ENCODE assay signal across 8 cellular contexts in genomic region chr3:99808163-99808794, GRCh38. TPM values are rescaled to one million over a fixed set of nuclear protein-coding genes. Genes with fewer than 3 reads are reported as not detected.
DNase-seq lines count a peak whose midpoint lies in the region; ATAC-seq and TF ChIP-seq lines count a peak whose summit lies in the region.

No MANE protein-coding gene starts in this region.

- no peak overlapping the region for H3K27ac Mint-ChIP-seq in activated CD4-positive, alpha-beta T cell treated with anti-CD3 and anti-CD28 coated beads, Interleukin-2, amount 10 ng/mL, durations not matched to agents 24 days and 14 days
- H3K27ac Mint-ChIP-seq in osteocyte (ENCODE audit: unreplicated experiment), result peak overlapping the region; percentile 49

- peak; percentile 86 for TF ChIP-seq CTCF in foreskin fibroblast (IDR thresholded peaks at IDR 0.05; ENCODE audit: low read depth, low read length)
- peak; percentile 85 for TF ChIP-seq CTCF in osteocyte (IDR thresholded peaks at IDR 0.05)

- DNase-seq in Right ventricle myocardium inferior (ENCODE audit: missing footprints) (no peak), cardiac septum (ENCODE audit: low spot score) (no peak), NCI-H226 (peak; percentile 47), foreskin fibroblast (peak; percentile 56 to 85), osteocyte (ENCODE audit: extremely low spot score, unreplicated experiment) (no peak), posterior vena cava (ENCODE audit: low spot score) (no peak)
- peak; percentile 81 for DNase-seq in activated CD4-positive, alpha-beta T cell treated with anti-CD3 and anti-CD28 coated beads, Interleukin-2, amount 10 ng/mL, durations not matched to agents 24 days and 14 days

- ATAC-seq in Right ventricle myocardium inferior, result peak; percentile 52
- peak; percentile 69 for ATAC-seq in HG02798 (IDR thresholded peaks at IDR 0.05; ENCODE audit: poor library complexity, unreplicated experiment)

- intact Hi-C loops in Right ventricle myocardium inferior (cut with DNase I) (no loop called here), cardiac septum (cut with DNase I) (no loop called here), posterior vena cava (cut with DNase I) (no loop called here)
- intact Hi-C loops in activated CD4-positive, alpha-beta T cell treated with anti-CD3 and anti-CD28 coated beads, Interleukin-2, amount 10 ng/mL, durations not matched to agents 24 days and 14 days (cut with micrococcal nuclease), result loop anchor here (5.0 kb wide), 1 partner anchor 786 kb away; no protein-coding TSS in a partner anchor

- no peak overlapping the region for H3K4me3 Mint-ChIP-seq in activated CD4-positive, alpha-beta T cell treated with anti-CD3 and anti-CD28 coated beads, Interleukin-2, amount 10 ng/mL, durations not matched to agents 24 days and 14 days
- H3K4me3 Mint-ChIP-seq in osteocyte (ENCODE audit: unreplicated experiment), result no peak overlapping the region

- H3K9me3 Mint-ChIP-seq in activated CD4-positive, alpha-beta T cell treated with anti-CD3 and anti-CD28 coated beads, Interleukin-2, amount 10 ng/mL, durations not matched to agents 24 days and 14 days, result peaks cover 6% of the 10 kb centered on the region
- peaks cover 17% of the 10 kb centered on the region for H3K9me3 Mint-ChIP-seq in osteocyte (ENCODE audit: unreplicated experiment)

- peaks cover 3% of the 10 kb centered on the region for H3K36me3 Mint-ChIP-seq in activated CD4-positive, alpha-beta T cell treated with anti-CD3 and anti-CD28 coated beads, Interleukin-2, amount 10 ng/mL, durations not matched to agents 24 days and 14 days (ENCODE audit: low read depth)
- peaks cover 6% of the 10 kb centered on the region for H3K36me3 Mint-ChIP-seq in osteocyte (ENCODE audit: unreplicated experiment)

- peaks cover 3% of the 10 kb centered on the region for H3K4me1 Mint-ChIP-seq in activated CD4-positive, alpha-beta T cell treated with anti-CD3 and anti-CD28 coated beads, Interleukin-2, amount 10 ng/mL, durations not matched to agents 24 days and 14 days
- H3K4me1 Mint-ChIP-seq in osteocyte (ENCODE audit: unreplicated experiment), result peaks cover 3% of the 10 kb centered on the region

- no peak overlapping the region for H3K4me3 ChIP-seq in foreskin fibroblast (ENCODE audit: low read depth in 1 of 2, low read length in 2 of 2)

- H3K27me3 Mint-ChIP-seq in activated CD4-positive, alpha-beta T cell treated with anti-CD3 and anti-CD28 coated beads, Interleukin-2, amount 10 ng/mL, durations not matched to agents 24 days and 14 days, result peaks cover 12% of the 10 kb centered on the region
- H3K27me3 Mint-ChIP-seq in osteocyte (ENCODE audit: unreplicated experiment), result no peaks in the 10 kb centered on the region

RNA-seq across cellular contexts. Expression of gene CMSS1, which starts 9.4 kb away (rescaled TPM):
- total RNA-seq in Right ventricle myocardium inferior, result 37.0 TPM
- 22.0 TPM for total RNA-seq in cardiac septum
- 117 and 126 TPM in 2 replicates for total RNA-seq in activated CD4-positive, alpha-beta T cell treated with anti-CD3 and anti-CD28 coated beads, Interleukin-2, amount 10 ng/mL, durations not matched to agents 24 days and 14 days
- 38.5 and 47.2 TPM in 2 replicates for total RNA-seq in osteocyte
- total RNA-seq in posterior vena cava, result 10 to 100 TPM; 18.5 to 27.6 TPM

Comparison
In these comparisons a context has a peak if more than half of its experiments do, and no peak if none do; other contexts are left out.
1. DNase-seq: peak in NCI-H226 (single experiment), activated CD4-positive, alpha-beta T cell treated with anti-CD3 and anti-CD28 coated beads, Interleukin-2, amount 10 ng/mL, durations not matched to agents 24 days and 14 days (single experiment) and foreskin fibroblast (2 of 2); none in Right ventricle myocardium inferior (single experiment), cardiac septum (single experiment), osteocyte (single experiment) and posterior vena cava (single experiment).